ENCODE assay signal across 16 cellular contexts in the genomic region with DNA sequence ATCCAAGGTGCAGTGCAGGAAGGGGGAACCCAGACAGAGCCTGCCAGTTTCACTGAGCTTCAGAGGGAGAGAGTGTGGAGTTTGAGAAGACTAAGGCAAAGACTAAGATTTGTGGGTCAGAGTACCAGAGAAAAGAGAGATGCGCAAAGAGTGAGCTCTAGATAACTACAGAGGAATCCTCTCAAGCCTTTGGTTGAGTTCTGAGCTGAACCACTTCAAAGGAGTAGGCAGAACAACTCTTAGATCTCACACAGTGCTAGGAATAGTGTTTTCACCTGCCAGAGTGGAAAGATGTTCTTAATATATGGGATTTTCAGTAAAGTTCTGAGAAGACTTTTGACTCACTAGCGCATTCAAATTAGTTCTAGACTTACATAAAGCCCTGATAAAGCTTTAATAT. TPM values are rescaled to one million over a fixed set of nuclear protein-coding genes. Genes with fewer than 3 reads are reported as not detected.
DNase-seq lines count a peak whose midpoint lies in the region; ATAC-seq and TF ChIP-seq lines count a peak whose summit lies in the region.
"Had no signal": no experiment of that assay in that cellular context is flagged by ENCODE, and none has a peak within 500 bp of the region (broad histone marks: within the 10 kb centered on the region; RNA-seq: fewer than 3 reads in every experiment).

No MANE protein-coding gene starts in this region.

- peaks cover 13 to 75% (median 41%) of the 10 kb centered on the region in 4 donors for H3K4me1 Mint-ChIP-seq in CD4-positive, CD25-positive, alpha-beta regulatory T cell
- H3K4me1 Mint-ChIP-seq in activated CD8-positive, alpha-beta T cell treated with anti-CD3 and anti-CD28 coated beads for 36 hours (ENCODE audit: low read depth): peaks cover 52% of the 10 kb centered on the region

- H3K27me3 Mint-ChIP-seq in CD4-positive, CD25-positive, alpha-beta regulatory T cell: no peaks in the 10 kb centered on the region
- no peaks in the 10 kb centered on the region for H3K27me3 Mint-ChIP-seq in activated CD8-positive, alpha-beta T cell treated with anti-CD3 and anti-CD28 coated beads for 36 hours

- no peaks in the 10 kb centered on the region for H3K9me3 ChIP-seq in CD4-positive, CD25-positive, alpha-beta regulatory T cell (ENCODE audit: control insufficient read depth in 2 of 2, low read length in 2 of 2)
- no peaks in the 10 kb centered on the region for H3K9me3 ChIP-seq in effector memory CD4-positive, alpha-beta T cell (ENCODE audit: control insufficient read depth, low read length)
- H3K9me3 ChIP-seq: Caco-2 had no signal

- H3K4me3 Mint-ChIP-seq in CD4-positive, CD25-positive, alpha-beta regulatory T cell: peak overlapping the region; percentile 14 to 81 (median 62)
- H3K4me3 Mint-ChIP-seq in activated CD8-positive, alpha-beta T cell treated with anti-CD3 and anti-CD28 coated beads for 36 hours: no peak overlapping the region
- H3K4me3 Mint-ChIP-seq: H9 had no signal

- POLR2A ChIA-PET in activated CD8-positive, alpha-beta T cell treated with anti-CD3 and anti-CD28 coated beads for 36 hours (lab: Charles Lee): interaction anchor here (1.4 to 1.5 kb wide), 2 partner anchors 9 to 11 kb away, joined by 3 to 4 read pairs; a partner anchor contains a TSS

- peaks cover 16% of the 10 kb centered on the region for H3K36me3 Mint-ChIP-seq in CD4-positive, CD25-positive, alpha-beta regulatory T cell
- peaks cover 34% of the 10 kb centered on the region for H3K36me3 Mint-ChIP-seq in activated CD8-positive, alpha-beta T cell treated with anti-CD3 and anti-CD28 coated beads for 36 hours (ENCODE audit: low read depth)

- peaks cover 31% of the 10 kb centered on the region for H3K4me1 ChIP-seq in CD4-positive, CD25-positive, alpha-beta regulatory T cell (ENCODE audit: control insufficient read depth, insufficient read depth, low read length, poor library complexity, severe bottlenecking)
- H3K4me1 ChIP-seq in effector memory CD4-positive, alpha-beta T cell (ENCODE audit: control insufficient read depth, insufficient read depth, low read length, poor library complexity, severe bottlenecking): peaks cover 49% of the 10 kb centered on the region
- H3K4me1 ChIP-seq: BLaER1, Caco-2 had no signal

- CTCF ChIA-PET in activated CD8-positive, alpha-beta T cell treated with anti-CD3 and anti-CD28 coated beads for 36 hours (lab: Charles Lee): interaction anchor here (3.8 to 5.1 kb wide), 2 partner anchors 10 to 79 kb away, joined by 13 to 34 read pairs; a partner anchor contains a TSS

- H3K36me3 ChIP-seq in CD4-positive, CD25-positive, alpha-beta regulatory T cell (ENCODE audit: control insufficient read depth, insufficient read depth, low read length): no peaks in the 10 kb centered on the region
- no peaks in the 10 kb centered on the region for H3K36me3 ChIP-seq in effector memory CD4-positive, alpha-beta T cell (ENCODE audit: control insufficient read depth, insufficient read depth, low read length)

- peak overlapping the region; percentile 46 for H3K4me3 ChIP-seq in CD4-positive, CD25-positive, alpha-beta regulatory T cell (ENCODE audit: low read depth, low read length)
- no peak overlapping the region for H3K4me3 ChIP-seq in effector memory CD4-positive, alpha-beta T cell (ENCODE audit: insufficient read depth, low read depth, low read length, poor library complexity, severe bottlenecking)
- no peak overlapping the region for H3K4me3 ChIP-seq in coronary artery
- H3K4me3 ChIP-seq: BLaER1 had no signal

- ATAC-seq in activated CD4-positive, CD25-positive, alpha-beta regulatory T cell treated with anti-CD3 and anti-CD28 coated beads, Interleukin-2, amount 50 U/mL, for 24 hours: peak; percentile 41 to 49
- ATAC-seq in CD4-positive, CD25-positive, alpha-beta regulatory T cell (ENCODE audit: low read depth in 2 of 2): peak; percentile 74 to 81
- ATAC-seq in activated CD8-positive, alpha-beta T cell treated with anti-CD3 and anti-CD28 coated beads for 36 hours: peak; percentile 80
- ATAC-seq in left lobe of liver: no peak
- ATAC-seq: PC-3 had no signal

- no peak overlapping the region for H3K27ac ChIP-seq in CD4-positive, CD25-positive, alpha-beta regulatory T cell (ENCODE audit: insufficient read depth, low read length, poor library complexity, severe bottlenecking)
- H3K27ac ChIP-seq in effector memory CD4-positive, alpha-beta T cell (ENCODE audit: insufficient read depth, low read length, poor library complexity, severe bottlenecking): peak overlapping the region; percentile 38
- H3K27ac ChIP-seq in coronary artery: no peak overlapping the region
- H3K27ac ChIP-seq: 22Rv1, BLaER1 had no signal

- H3K27me3 ChIP-seq in CD4-positive, CD25-positive, alpha-beta regulatory T cell (ENCODE audit: control insufficient read depth, insufficient read depth, low read length): no peaks in the 10 kb centered on the region
- no peaks in the 10 kb centered on the region for H3K27me3 ChIP-seq in effector memory CD4-positive, alpha-beta T cell (replicated peaks; ENCODE audit: control insufficient read depth, insufficient read depth, low read length, poor library complexity, severe bottlenecking)
- H3K27me3 ChIP-seq: BLaER1 had no signal

- H3K9me3 Mint-ChIP-seq in CD4-positive, CD25-positive, alpha-beta regulatory T cell: peaks cover 0 to 10% (median 6%) of the 10 kb centered on the region in 7 donors
- H3K9me3 Mint-ChIP-seq in activated CD8-positive, alpha-beta T cell treated with anti-CD3 and anti-CD28 coated beads for 36 hours: peaks cover 15% of the 10 kb centered on the region

- H3K27ac Mint-ChIP-seq in CD4-positive, CD25-positive, alpha-beta regulatory T cell: peak overlapping the region; percentile 65 to 88 (median 85)
- peak overlapping the region; percentile 2 for H3K27ac Mint-ChIP-seq in activated CD8-positive, alpha-beta T cell treated with anti-CD3 and anti-CD28 coated beads for 36 hours
- H3K27ac Mint-ChIP-seq: H9 had no signal

- intact Hi-C loops in activated CD8-positive, alpha-beta T cell treated with anti-CD3 and anti-CD28 coated beads for 36 hours (cut with micrococcal nuclease): no loop called here

- TF ChIP-seq CTCF in activated CD8-positive, alpha-beta T cell treated with anti-CD3 and anti-CD28 coated beads for 36 hours (IDR thresholded peaks at IDR 0.05): no peak
- TF ChIP-seq CTCF in coronary artery (IDR thresholded peaks at IDR 0.05): no peak

- no peak for DNase-seq in activated CD4-positive, CD25-positive, alpha-beta regulatory T cell treated with anti-CD3 and anti-CD28 coated beads, Interleukin-2, amount 50 U/mL, for 72 hours
- DNase-seq in CD4-positive, CD25-positive, alpha-beta regulatory T cell: peak in 1 of 3 donors; percentile 19
- no peak for DNase-seq in activated CD8-positive, alpha-beta T cell treated with anti-CD3 and anti-CD28 coated beads for 36 hours
- DNase-seq in effector memory CD4-positive, alpha-beta T cell: no peak
- no peak for DNase-seq in coronary artery (ENCODE audit: low spot score)
- DNase-seq in left lobe of liver (ENCODE audit: low spot score): no peak
- no peak for DNase-seq in T-helper 1 cell
- DNase-seq: Caco-2, H9, Kasumi-1, NCI-H187 treated with DMSO at 0.1 percent for 48 hours, NCI-H446, PC-3 had no signal

RNA-seq across cellular contexts. Expression of a gene that starts 10.7 kb away (rescaled TPM):
- 132 TPM for total RNA-seq in CD4-positive, CD25-positive, alpha-beta regulatory T cell
- 100 to 1,000 TPM; 227 to 272 (median 261) TPM for polyA plus RNA-seq in CD4-positive, CD25-positive, alpha-beta regulatory T cell
- 100 to 1,000 TPM; 199 to 206 TPM for total RNA-seq in activated CD8-positive, alpha-beta T cell treated with anti-CD3 and anti-CD28 coated beads for 36 hours
- 40.4 TPM for total RNA-seq in left lobe of liver

RNA-seq across cellular contexts. Expression of a gene that starts 29.2 kb away (rescaled TPM):
- total RNA-seq in CD4-positive, CD25-positive, alpha-beta regulatory T cell: 4.8 TPM
- 10 to 100 TPM; 15.8 to 22.2 (median 16.6) TPM for polyA plus RNA-seq in CD4-positive, CD25-positive, alpha-beta regulatory T cell
- total RNA-seq in activated CD8-positive, alpha-beta T cell treated with anti-CD3 and anti-CD28 coated beads for 36 hours: 10 to 100 TPM in 1 of 2 experiments, 1 to 10 TPM in 1; 6.6 to 10.1 TPM
- total RNA-seq in left lobe of liver: 1.9 TPM

RNA-seq across cellular contexts. Expression of a gene that starts 45.9 kb away (rescaled TPM):
- total RNA-seq in CD4-positive, CD25-positive, alpha-beta regulatory T cell: 46.6 TPM
- polyA plus RNA-seq in CD4-positive, CD25-positive, alpha-beta regulatory T cell: 10 to 100 TPM; 15.5 to 17.2 (median 16.4) TPM
- total RNA-seq in activated CD8-positive, alpha-beta T cell treated with anti-CD3 and anti-CD28 coated beads for 36 hours: 10 to 100 TPM; 20.3 to 21.6 TPM
- 4.6 TPM for total RNA-seq in left lobe of liver
